22 cellular contexts compared by ENCODE assay signal in the genomic region with DNA sequence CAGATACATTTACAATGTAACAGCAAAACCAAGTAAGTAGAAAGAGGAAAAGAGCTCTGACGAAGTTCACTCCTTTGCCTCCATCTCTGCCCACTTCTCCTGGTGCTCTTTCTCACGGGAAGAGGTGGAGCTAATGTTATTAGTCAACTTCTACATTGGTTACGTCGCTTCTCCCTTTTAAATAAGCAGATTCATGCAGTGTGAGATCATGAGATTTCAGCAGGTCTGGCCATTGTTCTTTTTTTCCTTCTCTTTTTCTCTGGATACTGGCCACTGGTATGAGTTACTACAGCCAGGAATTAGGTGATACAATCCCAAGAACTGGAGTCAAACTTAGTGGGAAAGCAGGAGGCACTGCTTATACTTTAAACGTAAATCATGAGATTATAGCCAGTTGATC.
DNase-seq lines count a peak whose midpoint lies in the region; ATAC-seq, FAIRE-seq and TF ChIP-seq lines count a peak whose summit lies in the region.
"Had no signal": no experiment of that assay in that cellular context is flagged by ENCODE, and none has a peak within 500 bp of the region (broad histone marks: within the 10 kb centered on the region; RNA-seq: fewer than 3 reads in every experiment).

No MANE protein-coding gene starts in this region.

- no peaks in the 10 kb centered on the region for H3K27me3 ChIP-seq in IMR-90 (ENCODE audit: control insufficient read depth, insufficient read depth, low read length)
- no peaks in the 10 kb centered on the region for H3K27me3 ChIP-seq in bronchial epithelial cell (ENCODE audit: control insufficient read depth, insufficient read depth, low read length)
- H3K27me3 ChIP-seq: esophagus muscularis mucosa, hepatocyte, neutrophil had no signal

- no peak overlapping the region for H3K18ac ChIP-seq in IMR-90 (ENCODE audit: low read depth, low read length)

- no peak overlapping the region for H2BK15ac ChIP-seq in IMR-90 (ENCODE audit: low read depth, low read length)

- H2AK9ac ChIP-seq in IMR-90 (replicated peaks; ENCODE audit: low read depth, low read length, poor library complexity): no peak overlapping the region

- H3K9me3 Mint-ChIP-seq in CD14-positive monocyte: peaks cover 0 to 4% (median 2%) of the 10 kb centered on the region in 7 donors
- H3K9me3 Mint-ChIP-seq in natural killer cell treated with Interleukin-12 subunit alpha and Interleukin-12 subunit beta and Interleukin-15 and Interleukin-18, amount 100 ng/mL, for 72 hours: no peaks in the 10 kb centered on the region

- H3K4me2 ChIP-seq in IMR-90 (ENCODE audit: low read depth, low read length): no peak overlapping the region
- H3K4me2 ChIP-seq: hepatocyte had no signal

- no peak overlapping the region for H3K23ac ChIP-seq in IMR-90 (ENCODE audit: low read depth, low read length)

- H3K9ac ChIP-seq in IMR-90 (ENCODE audit: low read depth, low read length): no peak overlapping the region

- POLR2A ChIA-PET in IMR-90 (lab: Charles Lee; ENCODE audit: unreplicated experiment): interaction anchor here (1.0 kb wide), 1 partner anchor 11 kb away, joined by 3 read pairs; no protein-coding TSS in a partner anchor

- H3K27ac ChIP-seq in IMR-90 (ENCODE audit: insufficient read depth, low read length): no peak overlapping the region
- H3K27ac ChIP-seq: esophagus muscularis mucosa, hepatocyte, neutrophil had no signal

- H3K36me3 Mint-ChIP-seq in CD14-positive monocyte: peaks cover 6 to 11% of the 10 kb centered on the region in 2 donors
- H3K36me3 Mint-ChIP-seq in natural killer cell treated with Interleukin-12 subunit alpha and Interleukin-12 subunit beta and Interleukin-15 and Interleukin-18, amount 100 ng/mL, for 72 hours: no peaks in the 10 kb centered on the region

- H2BK120ac ChIP-seq in IMR-90 (ENCODE audit: low read depth, low read length): no peak overlapping the region

- no peak overlapping the region for H4K91ac ChIP-seq in IMR-90 (ENCODE audit: insufficient read depth, low read depth, low read length)

- TF ChIP-seq RAD21 in IMR-90 (IDR thresholded peaks at IDR 0.05; ENCODE audit: low read length): no peak

- H3K9me3 ChIP-seq in IMR-90 (ENCODE audit: control insufficient read depth, insufficient read depth, low read length): peaks cover 2% of the 10 kb centered on the region; the same call in 1 of the 2 replicates
- H3K9me3 ChIP-seq: neutrophil had no signal

- H3K4me3 Mint-ChIP-seq in CD14-positive monocyte: no peak overlapping the region
- H3K4me3 Mint-ChIP-seq in natural killer cell treated with Interleukin-12 subunit alpha and Interleukin-12 subunit beta and Interleukin-15 and Interleukin-18, amount 100 ng/mL, for 72 hours: no peak overlapping the region
- H3K4me3 Mint-ChIP-seq: T-cell, WTC11 had no signal

- dilution Hi-C loops in IMR-90 (cut with HindIII; ENCODE audit: low sequenced_read_pairs, unreplicated experiment): no loop called here

- no peak overlapping the region for H2BK5ac ChIP-seq in IMR-90 (ENCODE audit: low read depth, low read length, poor library complexity, severe bottlenecking)

- TF ChIP-seq POLR2A in IMR-90 (IDR thresholded peaks at IDR 0.05; ENCODE audit: low read depth, low read length): no peak

- H3K36me3 ChIP-seq in IMR-90 (ENCODE audit: control insufficient read depth, insufficient read depth, low read length) (peaks cover 7% of the 10 kb centered on the region), bronchial epithelial cell (ENCODE audit: control insufficient read depth, insufficient read depth, low read length) (no peaks in the 10 kb centered on the region)
- H3K36me3 ChIP-seq: neutrophil had no signal

- DNase-seq in CD14-positive monocyte (ENCODE audit: low spot score) (no peak), IMR-90 (peak; percentile 78), bronchial epithelial cell (ENCODE audit: low read depth) (peak; percentile 74), kidney glomerular epithelial cell (lab: John Stamatoyannopoulos, UW) (peak; percentile 11), HTR-8/SVneo (ENCODE audit: insufficient read length, low spot score) (no peak), NCI-H748 (lab: John Stamatoyannopoulos, UW; ENCODE audit: unreplicated experiment) (no peak), Kasumi-1 (lab: John Stamatoyannopoulos, UW) (no peak)
- no peak for DNase-seq in natural killer cell treated with Interleukin-12 subunit alpha and Interleukin-12 subunit beta and Interleukin-15 and Interleukin-18, amount 100 ng/mL, for 72 hours (ENCODE audit: low spot score)
- DNase-seq: amygdala; GF-D8; HCEC 1CT; kidney; midbrain; NCI-H1105 treated with DMSO at 0.1 percent for 48 hours; NCI-H774; stimulated activated CD4-positive, alpha-beta T cell treated with anti-CD3 and anti-CD28 coated beads, Interleukin-2, amount 100 ng/mL, for 24 hours; T-cell had no signal

- H4K5ac ChIP-seq in IMR-90 (ENCODE audit: low read depth, low read length): no peak overlapping the region

- H3K4me3 ChIP-seq in IMR-90 (ENCODE audit: insufficient read depth, low read depth, low read length) (no peak overlapping the region), bronchial epithelial cell (ENCODE audit: low read depth, low read length) (no peak overlapping the region)
- H3K4me3 ChIP-seq: esophagus muscularis mucosa, hepatocyte had no signal

- no peaks in the 10 kb centered on the region for H3K4me1 ChIP-seq in IMR-90 (ENCODE audit: control insufficient read depth, insufficient read depth, low read length)
- H3K4me1 ChIP-seq: esophagus muscularis mucosa had no signal

- no peak for TF ChIP-seq CTCF in CD14-positive monocyte (IDR thresholded peaks at IDR 0.05)
- TF ChIP-seq CTCF in IMR-90 (conservative IDR thresholded peaks at IDR 0.05; ENCODE audit: low read depth, low read length): no peak
- no peak for TF ChIP-seq CTCF in bronchial epithelial cell (IDR thresholded peaks at IDR 0.05; ENCODE audit: insufficient read depth, low read length, severe bottlenecking)

- H2AFZ ChIP-seq in IMR-90 (replicated peaks; ENCODE audit: low read length, poor library complexity): no peak overlapping the region
- H2AFZ ChIP-seq: hepatocyte had no signal

- H2BK20ac ChIP-seq in IMR-90 (ENCODE audit: low read depth, low read length): no peak overlapping the region

- H3K4ac ChIP-seq in IMR-90 (ENCODE audit: low read depth, low read length): no peak overlapping the region

- H3K79me1 ChIP-seq in IMR-90 (ENCODE audit: low read depth in 1 of 2, low read length in 2 of 2): peaks cover 5 to 16% of the 10 kb centered on the region in 2 experiments; a peak in 2 of 4 replicates

- no TSS peak for BruUV-seq in IMR-90 (replicated peaks; lab: Mats Ljungman, UMichigan)

- no peak overlapping the region for H3K56ac ChIP-seq in IMR-90 (ENCODE audit: extremely low read depth, insufficient read depth, low read length)

- no peaks in the 10 kb centered on the region for H4K20me1 ChIP-seq in IMR-90 (ENCODE audit: insufficient read depth, low read length)

- no peak overlapping the region for H3K14ac ChIP-seq in IMR-90 (replicated peaks; ENCODE audit: low read depth, low read length)

- ATAC-seq in IMR-90 (ENCODE audit: low read depth): no peak
- ATAC-seq in natural killer cell treated with Interleukin-12 subunit alpha and Interleukin-12 subunit beta and Interleukin-15 and Interleukin-18, amount 100 ng/mL, for 72 hours: no peak
- ATAC-seq: T-cell, WTC11 had no signal

- no peaks in the 10 kb centered on the region for H3K9me1 ChIP-seq in IMR-90 (ENCODE audit: insufficient read depth, low read length)

- intact Hi-C loops in CD14-positive monocyte (cut with micrococcal nuclease) (no loop called here), IMR-90 (cut with micrococcal nuclease) (no loop called here)

- no CpG with 5 or more reads among the region's 5 CpGs for WGBS in IMR-90 (ENCODE audit: extremely low coverage in 2 of 2, insufficient read length in 1 of 2), 2 experiments

- H4K8ac ChIP-seq in IMR-90 (ENCODE audit: low read depth in 2 of 2, low read length in 2 of 2): no peak overlapping the region

- in situ Hi-C loops in IMR-90 (cut with MboI; ENCODE audit: low sequenced_read_pairs): no loop called here

- H3K27ac Mint-ChIP-seq in CD14-positive monocyte: peak overlapping the region in 4 of 7 donors; percentile 0 to 66 (median 45)
- H3K27ac Mint-ChIP-seq in natural killer cell treated with Interleukin-12 subunit alpha and Interleukin-12 subunit beta and Interleukin-15 and Interleukin-18, amount 100 ng/mL, for 72 hours: no peak overlapping the region
- H3K27ac Mint-ChIP-seq: activated T-helper 2 cell treated with anti-CD3 and anti-CD28 coated beads, Interferon-gamma antibody, Interleukin-2, Interleukin-4, amounts not matched to agents 10 μg/mL and 5 μg/mL and 100 μg/mL, durations not matched to agents 14 hours and 24 hours and 36 hours; T-cell; WTC11 had no signal

- CTCF ChIA-PET in IMR-90 (lab: Yijun Ruan, JAX): interaction anchor here (0.6 kb wide), 1 partner anchor 630 kb away, joined by 3 read pairs; no protein-coding TSS in a partner anchor

- peaks cover 0 to 2% (median 0%) of the 10 kb centered on the region in 3 donors for H3K27me3 Mint-ChIP-seq in CD14-positive monocyte (ENCODE audit: low read depth in 3 of 3)
- no peaks in the 10 kb centered on the region for H3K27me3 Mint-ChIP-seq in natural killer cell treated with Interleukin-12 subunit alpha and Interleukin-12 subunit beta and Interleukin-15 and Interleukin-18, amount 100 ng/mL, for 72 hours
- H3K27me3 Mint-ChIP-seq: T-cell had no signal

- no peak overlapping the region for H2AK5ac ChIP-seq in IMR-90 (ENCODE audit: low read depth, low read length)

- peaks cover 6% of the 10 kb centered on the region for H3K4me1 Mint-ChIP-seq in CD14-positive monocyte
- peaks cover 13 to 19% of the 10 kb centered on the region in 2 donors for H3K4me1 Mint-ChIP-seq in natural killer cell treated with Interleukin-12 subunit alpha and Interleukin-12 subunit beta and Interleukin-15 and Interleukin-18, amount 100 ng/mL, for 72 hours (ENCODE audit: low read depth in 2 of 2)

- no peak for FAIRE-seq in bronchial epithelial cell (lab: Jason Lieb, UNC)
- no peak for FAIRE-seq in HTR-8/SVneo (lab: Jason Lieb, UNC)
- FAIRE-seq: kidney had no signal

TF ChIP-seq in IMR-90, 13 proteins besides CTCF, POLR2A, EP300 and RAD21:
- TF ChIP-seq CHD1 (IDR thresholded peaks at IDR 0.05; ENCODE audit: low read depth, low read length): no peak
- no peak for TF ChIP-seq SMC3 (IDR thresholded peaks at IDR 0.05; ENCODE audit: low read depth, low read length)
- no peak for TF ChIP-seq NFE2L2 (IDR thresholded peaks at IDR 0.05; ENCODE audit: low read depth, low read length)
- no peak for TF ChIP-seq RFX5 (IDR thresholded peaks at IDR 0.05; ENCODE audit: low read depth, low read length)
- TF ChIP-seq MXI1 (IDR thresholded peaks at IDR 0.05; ENCODE audit: borderline replicate concordance, low read depth, low read length): no peak
- TF ChIP-seq, protein P1, sequence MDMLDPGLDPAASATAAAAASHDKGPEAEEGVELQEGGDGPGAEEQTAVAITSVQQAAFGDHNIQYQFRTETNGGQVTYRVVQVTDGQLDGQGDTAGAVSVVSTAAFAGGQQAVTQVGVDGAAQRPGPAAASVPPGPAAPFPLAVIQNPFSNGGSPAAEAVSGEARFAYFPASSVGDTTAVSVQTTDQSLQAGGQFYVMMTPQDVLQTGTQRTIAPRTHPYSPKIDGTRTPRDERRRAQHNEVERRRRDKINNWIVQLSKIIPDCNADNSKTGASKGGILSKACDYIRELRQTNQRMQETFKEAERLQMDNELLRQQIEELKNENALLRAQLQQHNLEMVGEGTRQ (IDR thresholded peaks at IDR 0.05; ENCODE audit: low read depth, low read length): no peak
TF ChIP-seq in IMR-90: peak in this region for 0.

Comparison
In these comparisons a context has a peak if more than half of its experiments do, and no peak if none do; other contexts are left out.
1. DNase-seq: peak in IMR-90 (single experiment), bronchial epithelial cell (single experiment) and kidney glomerular epithelial cell (single experiment); none in CD14-positive monocyte (single experiment), natural killer cell treated with Interleukin-12 subunit alpha and Interleukin-12 subunit beta and Interleukin-15 and Interleukin-18, amount 100 ng/mL, for 72 hours (single experiment), HTR-8/SVneo (single experiment), NCI-H748 (single experiment) and Kasumi-1 (0 of 2).
2. H3K27ac Mint-ChIP-seq: peak in CD14-positive monocyte (4 of 7); none in natural killer cell treated with Interleukin-12 subunit alpha and Interleukin-12 subunit beta and Interleukin-15 and Interleukin-18, amount 100 ng/mL, for 72 hours (0 of 2).